In genomic region chr14:100692859-100693558, GRCh38 we compare ENCODE assay signal across 10 cellular contexts. TPM values are rescaled to one million over a fixed set of nuclear protein-coding genes. Genes with fewer than 3 reads are reported as not detected.
DNase-seq lines count a peak whose midpoint lies in the region; ATAC-seq, FAIRE-seq and TF ChIP-seq lines count a peak whose summit lies in the region.
"Had no signal": no experiment of that assay in that cellular context is flagged by ENCODE, and none has a peak within 500 bp of the region (broad histone marks: within the 10 kb centered on the region; RNA-seq: fewer than 3 reads in every experiment).

No MANE protein-coding gene starts in this region.

- TF ChIP-seq POLR2A in H1 (IDR thresholded peaks at IDR 0.05; ENCODE audit: control extremely low read depth in 1 of 2, low read depth in 2 of 2, low read length in 2 of 2), result no peak
- TF ChIP-seq POLR2A in prostate gland (IDR thresholded peaks at IDR 0.05), result no peak

- no peak for TF ChIP-seq RAD21 in H1 (IDR thresholded peaks at IDR 0.05 in 1 of 2, conservative IDR thresholded peaks at IDR 0.05 in 1 of 2; ENCODE audit: low read depth in 2 of 2, low read length in 2 of 2)

- H4K20me1 ChIP-seq in GM23338 (replicated peaks; ENCODE audit: insufficient read depth) (no peaks in the 10 kb centered on the region), H1 (replicated peaks in 1 of 2; ENCODE audit: control insufficient read depth in 1 of 2, insufficient read depth in 2 of 2, low read length in 2 of 2) (no peaks in the 10 kb centered on the region)

- DNase-seq in GM23338 (ENCODE audit: low spot score) (no peak), NCI-H748 treated with DMSO at 0.1 percent for 48 hours (lab: John Stamatoyannopoulos, UW) (peak; percentile 69), H1 (ENCODE audit: low read depth in 1 of 2, low spot score in 2 of 2) (peak in 1 of 2 experiments; percentile 15), prostate gland (ENCODE audit: low spot score) (peak; percentile 75), Ammon's horn (ENCODE audit: low spot score) (no peak), NAMALWA (ENCODE audit: low spot score) (no peak)
- DNase-seq: left ventricle myocardium inferior, NCI-H1048 had no signal

- TF ChIP-seq EP300 in H1 (IDR thresholded peaks at IDR 0.05; ENCODE audit: borderline replicate concordance in 1 of 2, low read depth in 2 of 2, low read length in 2 of 2), result no peak

- no peak overlapping the region for H3K14ac ChIP-seq in H1 (ENCODE audit: insufficient read length)

- 86% methylated on average over 25 of the region's 27 CpGs; no CpG with 5 or more reads in 1 of the 2 experiments for WGBS in H1 (ENCODE audit: extremely low coverage in 1 of 2, insufficient coverage in 1 of 2, insufficient read length in 1 of 2, insufficient replicate concordance in 2 of 2, low coverage in 1 of 2, low lambda C conversion rate in 2 of 2, missing lambda C conversion rate in 1 of 2), 2 experiments
- WGBS in prostate gland, result 63% methylated on average over 27 of the region's 27 CpGs

- H2BK15ac ChIP-seq in H1 (ENCODE audit: low read length), result 0 out of 2 replicates have a peak overlapping the region, but pooled peaks have one; percentile 72

- H3K79me2 ChIP-seq in GM23338 (replicated peaks; ENCODE audit: insufficient read depth) (no peaks in the 10 kb centered on the region), H1 (ENCODE audit: control insufficient read depth in 1 of 2, insufficient read depth in 2 of 2, low read length in 2 of 2) (no peaks in the 10 kb centered on the region)

- 0 out of 2 replicates have a peak overlapping the region, but pooled peaks have one; percentile 32 for H3K27ac Mint-ChIP-seq in GM23338

- H3K4me1 ChIP-seq in GM23338 (ENCODE audit: insufficient read depth) (no peaks in the 10 kb centered on the region), H1 (replicated peaks in 1 of 4; ENCODE audit: control insufficient read depth in 3 of 4, insufficient read depth in 4 of 4, low read length in 3 of 4) (peaks cover 0 to 14% (median 1%) of the 10 kb centered on the region in 4 experiments; a peak in 3 of 7 replicates), prostate gland (replicated peaks) (no peaks in the 10 kb centered on the region)

- intact Hi-C loops in prostate gland (cut with DNase I), result no loop called here

- H2BK5ac ChIP-seq in H1 (ENCODE audit: low read depth, low read length), result no peak overlapping the region; the same call in 1 of the 2 replicates

- no peak overlapping the region for H3K4me2 ChIP-seq in GM23338
- no peak overlapping the region for H3K4me2 ChIP-seq in H1 (ENCODE audit: insufficient read depth in 1 of 2, low read depth in 2 of 2, low read length in 2 of 2)

- no peaks in the 10 kb centered on the region for H3K23me2 ChIP-seq in H1 (ENCODE audit: low read depth, low read length)

- peak overlapping the region; percentile 37 for H4K91ac ChIP-seq in H1 (replicated peaks; ENCODE audit: insufficient read length, low read length)

- POLR2A ChIA-PET in H1 (lab: Charles Lee; ENCODE audit: partially characterized antibody), result no interaction called here

- TF ChIP-seq CTCF in GM23338 (conservative IDR thresholded peaks at IDR 0.05; ENCODE audit: low read depth in 2 of 2), result no peak
- no peak for TF ChIP-seq CTCF in H1 (IDR thresholded peaks at IDR 0.05; ENCODE audit: control extremely low read depth in 1 of 3, insufficient read depth in 1 of 3, low read depth in 1 of 3, low read length in 3 of 3)
- no peak for TF ChIP-seq CTCF in prostate gland (IDR thresholded peaks at IDR 0.05)

- H2BK20ac ChIP-seq in H1 (ENCODE audit: low read length), result no peak overlapping the region

- H3K27ac ChIP-seq in GM23338 (ENCODE audit: low read depth) (no peak overlapping the region), H1 (ENCODE audit: low read depth, low read length) (no peak overlapping the region), prostate gland (no peak overlapping the region)
- H3K27ac ChIP-seq: left ventricle myocardium inferior had no signal

- no peaks in the 10 kb centered on the region for H3K36me3 Mint-ChIP-seq in GM23338 (ENCODE audit: low read depth)

- peak overlapping the region; percentile 88 for H2AFZ ChIP-seq in GM23338
- H2AFZ ChIP-seq in H1 (ENCODE audit: low read length), result peak overlapping the region; percentile 35; the same call in 1 of the 2 replicates

- H3K23ac ChIP-seq in H1 (ENCODE audit: insufficient read length), result no peak overlapping the region

- peaks cover 15% of the 10 kb centered on the region for H3K4me1 Mint-ChIP-seq in GM23338

- no peak overlapping the region for H4K5ac ChIP-seq in H1 (ENCODE audit: insufficient read length, low read depth, low read length)

- H3K36me3 ChIP-seq in GM23338 (ENCODE audit: insufficient read depth) (no peaks in the 10 kb centered on the region), H1 (ENCODE audit: control insufficient read depth in 2 of 4, insufficient read depth in 4 of 4, low read length in 3 of 4) (no peaks in the 10 kb centered on the region), prostate gland (no peaks in the 10 kb centered on the region)
- H3K36me3 ChIP-seq: left ventricle myocardium inferior had no signal

- H3K9me3 Mint-ChIP-seq in GM23338, result no peaks in the 10 kb centered on the region

- FAIRE-seq in H1 (lab: Jason Lieb, UNC), result no peak

- H3K27me3 Mint-ChIP-seq in GM23338 (ENCODE audit: insufficient read depth, low read depth, poor library complexity), result peaks cover 5% of the 10 kb centered on the region

- H3K27me3 ChIP-seq in GM23338 (ENCODE audit: insufficient read depth) (no peaks in the 10 kb centered on the region), H1 (replicated peaks in 1 of 4; ENCODE audit: control insufficient read depth in 3 of 4, extremely low read depth in 1 of 4, insufficient read depth in 3 of 4, low read length in 3 of 4) (peaks cover 0 to 6% (median 0%) of the 10 kb centered on the region in 4 experiments; a peak in 2 of 7 replicates), prostate gland (replicated peaks; ENCODE audit: insufficient read depth) (peaks cover 6% of the 10 kb centered on the region)

- H3K4ac ChIP-seq in H1 (replicated peaks; ENCODE audit: insufficient read length, low read depth, low read length), result peak overlapping the region; percentile 25

- no peak overlapping the region; the same call in 1 of the 2 replicates for H4K8ac ChIP-seq in H1 (ENCODE audit: extremely low read depth, insufficient read depth, low read length)

- no peaks in the 10 kb centered on the region for H3K9me2 ChIP-seq in GM23338 (ENCODE audit: insufficient read depth)

- H3K4me3 Mint-ChIP-seq in GM23338, result no peak overlapping the region

- H3K4me3 ChIP-seq in GM23338, result no peak overlapping the region
- no peak overlapping the region for H3K4me3 ChIP-seq in H1 (ENCODE audit: extremely low read depth in 1 of 4, insufficient read depth in 2 of 4, low read depth in 3 of 4, low read length in 4 of 4)
- H3K4me3 ChIP-seq in prostate gland, result no peak overlapping the region
- H3K4me3 ChIP-seq: left ventricle myocardium inferior had no signal

- no peak overlapping the region for H2AK5ac ChIP-seq in H1 (ENCODE audit: low read depth, low read length)

- CTCF ChIA-PET in H1 (lab: Charles Lee; ENCODE audit: partially characterized antibody), result interaction anchor here (0.6 to 1.4 kb wide), 9 partner anchors 28 to 246 kb away, joined by 3 to 5 read pairs (median 3); no protein-coding TSS in a partner anchor

- H2BK12ac ChIP-seq in H1 (ENCODE audit: low read depth, low read length), result peak overlapping the region; percentile 75; the same call in 1 of the 2 replicates

- H3K56ac ChIP-seq in H1 (replicated peaks; ENCODE audit: insufficient read length, low read depth, low read length), result no peak overlapping the region

- H3K79me1 ChIP-seq in H1 (ENCODE audit: low read depth, low read length), result no peaks in the 10 kb centered on the region; the same call in 1 of the 2 replicates

- H2BK120ac ChIP-seq in H1 (replicated peaks; ENCODE audit: low read depth, low read length), result no peak overlapping the region

- ATAC-seq in GM23338 (no peak; the same call in 2 of the 3 replicates), HG02610 (IDR thresholded peaks at IDR 0.05; ENCODE audit: unreplicated experiment) (no peak), GM18511 (IDR thresholded peaks at IDR 0.05; ENCODE audit: unreplicated experiment) (no peak)

- no peaks in the 10 kb centered on the region for H3K9me3 ChIP-seq in H1 (ENCODE audit: insufficient read depth in 2 of 2, low read depth in 1 of 2, low read length in 1 of 2)
- no peaks in the 10 kb centered on the region for H3K9me3 ChIP-seq in prostate gland
- H3K9me3 ChIP-seq: left ventricle myocardium inferior had no signal

- no peaks in the 10 kb centered on the region for H3F3A ChIP-seq in GM23338 (replicated peaks; ENCODE audit: low read depth)

- H3K18ac ChIP-seq in H1 (ENCODE audit: extremely low read depth, low read length), result peak overlapping the region; percentile 60

- H3K9ac ChIP-seq in H1 (replicated peaks in 1 of 4; ENCODE audit: extremely low read depth in 1 of 4, low read depth in 3 of 4, low read length in 3 of 4), result no peak overlapping the region; a peak in 1 of 7 replicates

TF ChIP-seq in GM23338, 12 proteins besides CTCF, POLR2A, EP300 and RAD21 (continues in another document):
- TF ChIP-seq EZH2phosphoT487 (IDR thresholded peaks at IDR 0.05; ENCODE audit: unreplicated experiment), result no peak
- TF ChIP-seq NANOG (IDR thresholded peaks at IDR 0.05; ENCODE audit: borderline replicate concordance), result no peak
- TF ChIP-seq STAT1 (IDR thresholded peaks at IDR 0.05; ENCODE audit: unreplicated experiment), result no peak
- TF ChIP-seq ZNF331 (CRISPR knock-in tag; IDR thresholded peaks at IDR 0.05; ENCODE audit: low read depth), result no peak
- TF ChIP-seq CREB1 (CRISPR knock-in tag; IDR thresholded peaks at IDR 0.05; ENCODE audit: low read depth), result no peak

TF ChIP-seq in H1, 55 proteins besides CTCF, POLR2A, EP300 and RAD21 (continues in another document):
- TF ChIP-seq EGR1 (IDR thresholded peaks at IDR 0.05; ENCODE audit: borderline replicate concordance, low read depth, low read length) (no peak), CHD2 (IDR thresholded peaks at IDR 0.05; ENCODE audit: low read length) (no peak), EZH2 (IDR thresholded peaks at IDR 0.05; ENCODE audit: low read depth, low read length, severe bottlenecking) (no peak), SIX5 (IDR thresholded peaks at IDR 0.05; ENCODE audit: low read depth, low read length) (no peak), TEAD4 (IDR thresholded peaks at IDR 0.05; ENCODE audit: low read depth, low read length) (no peak)

RNA-seq across cellular contexts. Expression of gene DLK1, which starts 33.7 kb away (rescaled TPM):
- total RNA-seq in GM23338 (2014; rRNA removed; shearing (Covaris generic)), result 0.54 and 1.1 TPM in 2 replicates
- polyA plus RNA-seq in GM23338 (2016; fragmentation: Nextera tagmentation; extraction: Ambion mirVana) (0.70 and 1.2 TPM in 2 replicates), H1 (2011; rRNA removed) (2.4 and 7.1 TPM in 2 replicates)
- total RNA-seq in H1 (2021; fragmentation: NEBNext Ultra II Directional; extraction: Animal tissue kit (Norgen Biotek cat#: 25700)), result 0.42 and 1.3 TPM in 2 replicates
- polyA plus RNA-seq in H1 (2011; cell fraction: cytosol; rRNA removed), result 2.2 TPM
- polyA plus RNA-seq in H1 (2011; cell fraction: nucleus; rRNA removed), result 5.4 TPM
- polyA plus RNA-seq in H1 (2012, experiment 1 of 2), result 2.2 to 3.6 TPM (median 3.3 TPM) in 4 replicates
- 3.7 TPM for polyA plus RNA-seq in H1 (2012, experiment 2 of 2)
- 0.93 TPM for polyA plus RNA-seq in H1 (2013, experiment 1 of 2)
- polyA plus RNA-seq in H1 (2013, experiment 2 of 2), result 0.98 TPM
- 0.51 and 1.1 TPM in 2 replicates for polyA minus RNA-seq in H1 (2011; rRNA and poly(A)+ RNA removed)
- polyA minus RNA-seq in H1 (2011; cell fraction: cytosol; rRNA and poly(A)+ RNA removed), result 2.1 TPM
- 0.80 TPM for polyA minus RNA-seq in H1 (2011; cell fraction: nucleus; rRNA and poly(A)+ RNA removed)
- 10 to 100 TPM in 1 of 2 donors, under 1 TPM in 1; 0.14 to 100.0 TPM for total RNA-seq in prostate gland

Comparison
In these comparisons a context has a peak if more than half of its experiments do, and no peak if none do; other contexts are left out.
1. DNase-seq: peak in NCI-H748 treated with DMSO at 0.1 percent for 48 hours (single experiment) and prostate gland (single experiment); none in GM23338 (single experiment), Ammon's horn (single experiment) and NAMALWA (single experiment).